Comparison of ENCODE assay signal across 29 cellular contexts in the genomic region with DNA sequence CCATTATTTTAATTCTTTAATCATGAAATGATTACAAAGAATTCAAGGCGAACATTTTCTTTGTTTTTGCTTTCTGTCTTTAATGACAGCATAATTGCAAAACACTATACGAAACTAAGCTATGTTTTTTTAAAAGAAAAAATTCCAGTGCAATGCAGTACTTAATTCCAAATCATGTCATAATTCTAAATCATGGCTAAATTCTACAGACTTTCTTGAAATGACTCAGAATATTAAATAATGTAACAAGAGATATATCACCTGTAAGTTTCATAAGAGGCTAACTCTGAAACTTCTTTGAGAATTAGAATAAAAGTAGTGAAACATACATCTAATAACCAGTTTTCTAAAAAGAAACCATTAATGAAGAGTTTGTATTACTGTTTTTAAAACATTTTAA.
"Had no signal": no experiment of that assay in that cellular context is flagged by ENCODE, and none has a peak within 500 bp of the region (broad histone marks: within the 10 kb centered on the region; RNA-seq: fewer than 3 reads in every experiment).

No MANE protein-coding gene starts in this region.

- FAIRE-seq: astrocyte, bronchial epithelial cell had no signal

- H3K36me3 ChIP-seq: brain microvascular endothelial cell, esophagus muscularis mucosa, gastrocnemius medialis had no signal

- H3K27me3 ChIP-seq: brain microvascular endothelial cell, esophagus muscularis mucosa, foreskin keratinocyte, gastrocnemius medialis had no signal

- DNase-seq: activated CD4-positive, alpha-beta memory T cell treated with anti-CD3 and anti-CD28 coated beads for 36 hours; activated CD4-positive, alpha-beta T cell treated with anti-CD3 and anti-CD28 coated beads for 36 hours; activated CD4-positive, alpha-beta T cell treated with anti-CD3 and anti-CD28 coated beads, Interleukin-2, amount 10 ng/mL, durations not matched to agents 24 days and 14 days; activated CD4-positive, CD25-positive, alpha-beta regulatory T cell; activated CD4-positive, CD25-positive, alpha-beta regulatory T cell treated with anti-CD3 and anti-CD28 coated beads, Interleukin-2, amount 50 U/mL, for 72 hours; activated CD8-positive, alpha-beta memory T cell treated with anti-CD3 and anti-CD28 coated beads, Interleukin-2, amount 10 ng/mL, durations not matched to agents 7 days and 5 days; activated CD8-positive, alpha-beta memory T cell treated with anti-CD3 and anti-CD28 coated beads, Interleukin-2, amount 50 U/mL, for 4 hours; activated CD8-positive, alpha-beta T cell treated with anti-CD3 and anti-CD28 coated beads, Interleukin-2, amount 10 ng/mL, durations not matched to agents 7 days and 5 days; activated effector memory CD4-positive, alpha-beta T cell treated with anti-CD3 and anti-CD28 coated beads, Interleukin-2, amount 50 U/mL, for 16 hours; activated naive CD4-positive, alpha-beta T cell treated with anti-CD3 and anti-CD28 coated beads for 36 hours; activated naive CD8-positive, alpha-beta T cell treated with anti-CD3 and anti-CD28 coated beads for 36 hours; activated naive CD8-positive, alpha-beta T cell treated with anti-CD3 and anti-CD28 coated beads, Interleukin-2, amount 50 U/mL, for 24 hours; activated T-cell treated with anti-CD3 and anti-CD28 coated beads, Interleukin-2, amount 50 U/mL, for 1 hour; activated T-cell treated with anti-CD3 and anti-CD28 coated beads, Interleukin-2, amount 50 U/mL, for 48 hours; amniotic stem cell; anterior cingulate cortex; brain microvascular endothelial cell; dorsolateral prefrontal cortex; effector memory CD4-positive, alpha-beta T cell; endodermal cell; erythroblast; foreskin keratinocyte; gastrocnemius medialis; glutamatergic neuron; T-helper 2 cell had no signal

- H3K27ac ChIP-seq: brain microvascular endothelial cell, coronary artery, dorsolateral prefrontal cortex, esophagus muscularis mucosa, foreskin keratinocyte, gastrocnemius medialis had no signal

- H3K4me1 ChIP-seq: esophagus muscularis mucosa, foreskin keratinocyte, gastrocnemius medialis had no signal

- H3K4me3 ChIP-seq: coronary artery, dorsolateral prefrontal cortex, esophagus muscularis mucosa, gastrocnemius medialis had no signal

- ATAC-seq: activated CD4-positive, alpha-beta T cell treated with anti-CD3 and anti-CD28 coated beads for 36 hours; activated CD8-positive, alpha-beta memory T cell treated with anti-CD3 and anti-CD28 coated beads, Interleukin-2, amount 10 ng/mL, durations not matched to agents 7 days and 5 days; activated CD8-positive, alpha-beta T cell treated with anti-CD3 and anti-CD28 coated beads, Interleukin-2, amount 10 ng/mL, durations not matched to agents 7 days and 5 days; activated naive CD8-positive, alpha-beta T cell treated with anti-CD3 and anti-CD28 coated beads, Interleukin-2, amount 50 U/mL, for 24 hours; foreskin keratinocyte; gastrocnemius medialis had no signal

- H3K9me3 ChIP-seq: esophagus muscularis mucosa, gastrocnemius medialis had no signal
